In genomic region chr3:186418601-186419238, GRCh38 we compare ENCODE assay signal across 21 cellular contexts. TPM values are rescaled to one million over a fixed set of nuclear protein-coding genes. Genes with fewer than 3 reads are reported as not detected.
DNase-seq lines count a peak whose midpoint lies in the region; ATAC-seq, FAIRE-seq and TF ChIP-seq lines count a peak whose summit lies in the region.
"Had no signal": no experiment of that assay in that cellular context is flagged by ENCODE, and none has a peak within 500 bp of the region (broad histone marks: within the 10 kb centered on the region; RNA-seq: fewer than 3 reads in every experiment).

No MANE protein-coding gene starts in this region.

- no peak for TF ChIP-seq EP300 in esophagus muscularis mucosa (IDR thresholded peaks at IDR 0.05)

- no peak overlapping the region for H3K4me3 Mint-ChIP-seq in activated naive CD4-positive, alpha-beta T cell treated with anti-CD3 and anti-CD28 coated beads for 36 hours
- H3K4me3 Mint-ChIP-seq: activated CD8-positive, alpha-beta T cell treated with anti-CD3 and anti-CD28 coated beads, Interleukin-2, amount 10 ng/mL, durations not matched to agents 7 days and 5 days; activated naive CD4-positive, alpha-beta T cell treated with anti-CD3 and anti-CD28 coated beads, Interleukin-2, amount 50 U/mL, for 24 hours; activated T-cell treated with anti-CD3 and anti-CD28 coated beads, Interleukin-2, amount 50 U/mL, for 4 hours; CD4-positive, CD25-positive, alpha-beta regulatory T cell; nephron had no signal

- peak; percentile 22 for DNase-seq in activated naive CD4-positive, alpha-beta T cell treated with anti-CD3 and anti-CD28 coated beads for 36 hours
- no peak for DNase-seq in activated naive CD4-positive, alpha-beta T cell treated with anti-CD3 and anti-CD28 coated beads, Interleukin-2, amount 50 U/mL, for 16 hours
- DNase-seq in SK-N-MC (ENCODE audit: low read depth, low spot score) (peak; percentile 34), esophagus muscularis mucosa (ENCODE audit: extremely low spot score) (peak; percentile 72), GM12891 (ENCODE audit: insufficient read length, low spot score) (no peak)
- no peak for DNase-seq in stimulated activated naive CD8-positive, alpha-beta T cell treated with anti-CD3 and anti-CD28 coated beads, Interleukin-15, Interleukin-2, amounts not matched to agents 100 U/mL and 50 U/mL, for 24 hours
- DNase-seq in stimulated activated CD4-positive, alpha-beta T cell treated with anti-CD3 and anti-CD28 coated beads, Interleukin-1b, Interleukin-23, amount 100 ng/mL, for 48 hours: no peak
- DNase-seq in effector CD8-positive, alpha-beta T cell (lab: John Stamatoyannopoulos, UW): no peak
- DNase-seq: ACHN; activated CD8-positive, alpha-beta T cell treated with anti-CD3 and anti-CD28 coated beads, Interleukin-2, amount 10 ng/mL, durations not matched to agents 7 days and 5 days; activated T-cell treated with anti-CD3 and anti-CD28 coated beads, Interleukin-2, amount 50 U/mL, for 4 hours; CD4-positive, CD25-positive, alpha-beta regulatory T cell; colonic mucosa; DMS153; Kasumi-1; NCI-H1092 treated with DMSO at 0.1 percent for 48 hours; NCI-H748 treated with DMSO at 0.1 percent for 48 hours; OCI-M1; T-helper 2 cell had no signal

- ATAC-seq in stimulated activated naive CD8-positive, alpha-beta T cell treated with anti-CD3 and anti-CD28 coated beads, Interleukin-15, Interleukin-2, amounts not matched to agents 100 U/mL and 50 U/mL, for 24 hours: peak; percentile 34
- ATAC-seq: activated CD8-positive, alpha-beta T cell treated with anti-CD3 and anti-CD28 coated beads, Interleukin-2, amount 10 ng/mL, durations not matched to agents 7 days and 5 days had no signal

- 50% methylated on average over 6 of the region's 6 CpGs for WGBS in esophagus muscularis mucosa

- H3K4me3 ChIP-seq in SK-N-MC: no peak overlapping the region
- no peak overlapping the region for H3K4me3 ChIP-seq in esophagus muscularis mucosa
- H3K4me3 ChIP-seq: colonic mucosa had no signal

- H3K36me3 ChIP-seq in SK-N-MC (ENCODE audit: insufficient read depth, low read length) (no peaks in the 10 kb centered on the region), esophagus muscularis mucosa (no peaks in the 10 kb centered on the region)
- H3K36me3 ChIP-seq: colonic mucosa had no signal

- peaks cover 25% of the 10 kb centered on the region for H3K4me1 Mint-ChIP-seq in activated naive CD4-positive, alpha-beta T cell treated with anti-CD3 and anti-CD28 coated beads for 36 hours (ENCODE audit: low read depth)

- H3K9me3 ChIP-seq in SK-N-MC (ENCODE audit: low read depth, low read length) (no peaks in the 10 kb centered on the region), esophagus muscularis mucosa (no peaks in the 10 kb centered on the region)
- H3K9me3 ChIP-seq: colonic mucosa had no signal

- H3K27ac ChIP-seq in SK-N-MC (no peak overlapping the region), esophagus muscularis mucosa (replicated peaks in 1 of 4) (peak overlapping the region in 3 of 4 donors; percentile 3 to 48 (median 30))
- H3K27ac ChIP-seq: colonic mucosa had no signal

- no peaks in the 10 kb centered on the region for H3K36me3 Mint-ChIP-seq in activated naive CD4-positive, alpha-beta T cell treated with anti-CD3 and anti-CD28 coated beads for 36 hours (ENCODE audit: low read depth)
- H3K36me3 Mint-ChIP-seq: activated naive CD4-positive, alpha-beta T cell treated with anti-CD3 and anti-CD28 coated beads, Interleukin-2, amount 50 U/mL, for 24 hours; CD4-positive, CD25-positive, alpha-beta regulatory T cell had no signal

- intact Hi-C loops in activated naive CD4-positive, alpha-beta T cell treated with anti-CD3 and anti-CD28 coated beads for 36 hours (cut with micrococcal nuclease): no loop called here
- intact Hi-C loops in esophagus muscularis mucosa (cut with DNase I): no loop called here

- H3K27me3 Mint-ChIP-seq in activated naive CD4-positive, alpha-beta T cell treated with anti-CD3 and anti-CD28 coated beads for 36 hours (ENCODE audit: low read depth): peaks cover 21% of the 10 kb centered on the region

- no peak overlapping the region for H3K27ac Mint-ChIP-seq in activated naive CD4-positive, alpha-beta T cell treated with anti-CD3 and anti-CD28 coated beads for 36 hours
- H3K27ac Mint-ChIP-seq: activated CD8-positive, alpha-beta T cell treated with anti-CD3 and anti-CD28 coated beads, Interleukin-2, amount 10 ng/mL, durations not matched to agents 7 days and 5 days; activated naive CD4-positive, alpha-beta T cell treated with anti-CD3 and anti-CD28 coated beads, Interleukin-2, amount 50 U/mL, for 24 hours; CD4-positive, CD25-positive, alpha-beta regulatory T cell; nephron had no signal

- H3K27me3 ChIP-seq in esophagus muscularis mucosa: no peaks in the 10 kb centered on the region
- H3K27me3 ChIP-seq: colonic mucosa had no signal

- no peak for TF ChIP-seq CTCF in esophagus muscularis mucosa (IDR thresholded peaks at IDR 0.05)

- no peak for TF ChIP-seq POLR2A in esophagus muscularis mucosa (IDR thresholded peaks at IDR 0.05; ENCODE audit: low read depth)
- TF ChIP-seq POLR2A in GM12891 (IDR thresholded peaks at IDR 0.05; ENCODE audit: low read depth, low read length): no peak

- no peak overlapping the region for H3K9ac ChIP-seq in SK-N-MC (ENCODE audit: insufficient read length)

- peaks cover 7 to 43% (median 36%) of the 10 kb centered on the region in 4 donors for H3K4me1 ChIP-seq in esophagus muscularis mucosa
- H3K4me1 ChIP-seq: colonic mucosa had no signal

- H3K9me3 Mint-ChIP-seq in activated naive CD4-positive, alpha-beta T cell treated with anti-CD3 and anti-CD28 coated beads for 36 hours: no peaks in the 10 kb centered on the region
- H3K9me3 Mint-ChIP-seq: activated naive CD4-positive, alpha-beta T cell treated with anti-CD3 and anti-CD28 coated beads, Interleukin-2, amount 50 U/mL, for 24 hours; activated T-cell treated with anti-CD3 and anti-CD28 coated beads, Interleukin-2, amount 50 U/mL, for 4 hours; CD4-positive, CD25-positive, alpha-beta regulatory T cell; nephron had no signal

- no peak for FAIRE-seq in GM12891 (lab: Jason Lieb, UNC)

- CTCF ChIA-PET in activated naive CD4-positive, alpha-beta T cell treated with anti-CD3 and anti-CD28 coated beads for 36 hours (lab: Charles Lee): no interaction called here

TF ChIP-seq in GM12891, 5 proteins besides CTCF, POLR2A, EP300 and RAD21:
- TF ChIP-seq TAF1 (IDR thresholded peaks at IDR 0.05; ENCODE audit: low read depth, low read length) (no peak), POLR2AphosphoS5 (IDR thresholded peaks at IDR 0.05; ENCODE audit: low read depth, low read length) (no peak), SPI1 (IDR thresholded peaks at IDR 0.05; ENCODE audit: low read depth, low read length) (no peak)

RNA-seq across cellular contexts. Expression of gene DGKG, which starts 56.7 kb away (rescaled TPM):
- total RNA-seq in activated naive CD4-positive, alpha-beta T cell treated with anti-CD3 and anti-CD28 coated beads for 36 hours: under 1 TPM; 0.25 to 0.98 TPM
- total RNA-seq in esophagus muscularis mucosa: 100 to 1,000 TPM in 2 of 4 donors, 10 to 100 TPM in 2; 75.0 to 169 (median 104) TPM
- 1.2 TPM for polyA plus RNA-seq in GM12891 (2012; ENCODE audit: low read depth, missing spikeins)
- polyA plus RNA-seq: CD4-positive, CD25-positive, alpha-beta regulatory T cell had no signal

Comparison
In these comparisons a context has a peak if more than half of its experiments do, and no peak if none do; other contexts are left out.
1. DNase-seq: peak in activated naive CD4-positive, alpha-beta T cell treated with anti-CD3 and anti-CD28 coated beads for 36 hours (single experiment), SK-N-MC (single experiment) and esophagus muscularis mucosa (single experiment); none in activated naive CD4-positive, alpha-beta T cell treated with anti-CD3 and anti-CD28 coated beads, Interleukin-2, amount 50 U/mL, for 16 hours (single experiment), stimulated activated naive CD8-positive, alpha-beta T cell treated with anti-CD3 and anti-CD28 coated beads, Interleukin-15, Interleukin-2, amounts not matched to agents 100 U/mL and 50 U/mL, for 24 hours (single experiment), stimulated activated CD4-positive, alpha-beta T cell treated with anti-CD3 and anti-CD28 coated beads, Interleukin-1b, Interleukin-23, amount 100 ng/mL, for 48 hours (single experiment), effector CD8-positive, alpha-beta T cell (single experiment) and GM12891 (single experiment).
2. RNA of gene DGKG, which starts 56.7 kb away (total RNA-seq): 75.0 to 169 TPM in esophagus muscularis mucosa; 0.25 to 0.98 TPM in activated naive CD4-positive, alpha-beta T cell treated with anti-CD3 and anti-CD28 coated beads for 36 hours; every median in the first group is over 10 times any median in the second.